Comparison of ENCODE assay signal across 1 cellular context in genomic region chr6:81752969-81753708, GRCh38.
TF ChIP-seq lines count a peak whose summit lies in the region.

No MANE protein-coding gene starts in this region.

TF ChIP-seq in HepG2, 621 proteins besides CTCF, POLR2A, EP300 and RAD21 (continued from another document and continues in another):
- TF ChIP-seq ATF2 (CRISPR knock-in tag; IDR thresholded peaks at IDR 0.05) (peak; percentile 50), REST (IDR thresholded peaks at IDR 0.05; ENCODE audit: borderline replicate concordance in 1 of 2, low read depth in 1 of 2, low read length in 2 of 2) (0 out of 4 replicates have a peak, but pooled peaks of 1 of the 2 experiments have one; percentile 25), TFE3 (CRISPR knock-in tag; IDR thresholded peaks at IDR 0.05) (0 out of 2 replicates have a peak, but pooled peaks have one; percentile 13), ZNF343 (CRISPR knock-in tag; IDR thresholded peaks at IDR 0.05) (peak; percentile 87), ZFP36 (IDR thresholded peaks at IDR 0.05; ENCODE audit: borderline replicate concordance, low read depth, low read length, partially characterized antibody) (no peak), NFAT5 (CRISPR knock-in tag; IDR thresholded peaks at IDR 0.05) (peak; percentile 92), NRL (CRISPR knock-in tag; IDR thresholded peaks at IDR 0.05; ENCODE audit: borderline replicate concordance) (peak; percentile 44; the same call in 1 of the 2 replicates), ZNF460 (CRISPR knock-in tag; IDR thresholded peaks at IDR 0.05; ENCODE audit: borderline replicate concordance) (no peak), ARID3A (IDR thresholded peaks at IDR 0.05; ENCODE audit: low read depth, low read length) (no peak), ZNF451 (CRISPR knock-in tag; IDR thresholded peaks at IDR 0.05) (peak; percentile 55; the same call in 1 of the 2 replicates), ZNF615 (CRISPR knock-in tag; IDR thresholded peaks at IDR 0.05; ENCODE audit: borderline replicate concordance) (no peak), ZNF605 (CRISPR knock-in tag; IDR thresholded peaks at IDR 0.05) (no peak; the same call in 1 of the 2 replicates), PTBP1 (IDR thresholded peaks at IDR 0.05; ENCODE audit: low read depth, low read length, poor library complexity, severe bottlenecking) (no peak), RERE (CRISPR knock-in tag; IDR thresholded peaks at IDR 0.05; ENCODE audit: low read depth) (no peak), ZNF644 (CRISPR knock-in tag; IDR thresholded peaks at IDR 0.05; ENCODE audit: low read depth) (no peak), ZNF256 (CRISPR knock-in tag; conservative IDR thresholded peaks at IDR 0.05) (no peak), YEATS4 (CRISPR knock-in tag; IDR thresholded peaks at IDR 0.05; ENCODE audit: borderline replicate concordance) (peak; percentile 37; the same call in 1 of the 2 replicates), ZNF264 (CRISPR knock-in tag; IDR thresholded peaks at IDR 0.05) (peak; percentile 67), RFXAP (CRISPR knock-in tag; IDR thresholded peaks at IDR 0.05; ENCODE audit: borderline replicate concordance) (peak; percentile 89), XBP1 (CRISPR knock-in tag; IDR thresholded peaks at IDR 0.05) (peak; percentile 70; the same call in 1 of the 2 replicates), ZNF24 (IDR thresholded peaks at IDR 0.05) (no peak), JDP2 (CRISPR knock-in tag; IDR thresholded peaks at IDR 0.05; ENCODE audit: borderline replicate concordance) (no peak), ZNF749 (CRISPR knock-in tag; IDR thresholded peaks at IDR 0.05; ENCODE audit: borderline replicate concordance) (peak; percentile 92), ZNF224 (CRISPR knock-in tag; IDR thresholded peaks at IDR 0.05) (peak; percentile 83; the same call in 1 of the 2 replicates), ZNF513 (CRISPR knock-in tag; conservative IDR thresholded peaks at IDR 0.05) (no peak), ZMYM2 (CRISPR knock-in tag; IDR thresholded peaks at IDR 0.05) (peak; percentile 63; the same call in 1 of the 2 replicates), NBN (conservative IDR thresholded peaks at IDR 0.05) (no peak), NFYB (CRISPR knock-in tag; IDR thresholded peaks at IDR 0.05) (peak; percentile 93), FOXA3 (CRISPR knock-in tag; IDR thresholded peaks at IDR 0.05) (peak; percentile 39; the same call in 1 of the 2 replicates), ZBTB14 (CRISPR knock-in tag; IDR thresholded peaks at IDR 0.05) (peak; percentile 84)
